In the genomic region with DNA sequence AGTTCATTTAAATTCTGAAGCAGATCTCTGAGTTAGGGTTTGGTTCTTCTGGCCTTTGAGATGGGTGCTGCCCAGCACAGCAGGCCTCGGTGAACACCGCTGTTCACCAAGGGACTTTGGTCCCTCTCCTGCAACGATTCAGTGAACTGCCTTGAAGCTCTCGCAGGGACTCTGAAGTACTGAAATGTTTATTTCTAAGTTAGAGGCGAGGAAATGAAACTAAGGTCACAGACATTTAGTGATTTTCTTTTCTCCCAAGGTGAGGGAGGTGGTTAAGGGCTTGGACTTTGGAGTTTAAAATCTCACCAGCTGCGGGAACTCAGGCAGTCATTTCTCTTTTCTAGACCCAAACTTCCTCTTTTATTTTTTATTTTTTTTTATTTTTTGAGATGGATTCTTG, we compare ENCODE assay signal across 10 cellular contexts. TPM values are rescaled to one million over a fixed set of nuclear protein-coding genes. Genes with fewer than 3 reads are reported as not detected.
A peak's percentile ranks its signal among the peaks of the same experiment; 100 is the strongest.
DNase-seq lines count a peak whose midpoint lies in the region; ATAC-seq and TF ChIP-seq lines count a peak whose summit lies in the region.
"Had no signal": no experiment of that assay in that cellular context is flagged by ENCODE, and none has a peak within 500 bp of the region (broad histone marks: within the 10 kb centered on the region; RNA-seq: fewer than 3 reads in every experiment).

No MANE protein-coding gene starts in this region.

- no peak for TF ChIP-seq CTCF in natural killer cell (IDR thresholded peaks at IDR 0.05)

- H3K4me1 Mint-ChIP-seq in natural killer cell = peaks cover 21 to 30% of the 10 kb centered on the region in 2 donors

- no peaks in the 10 kb centered on the region for H3K27me3 Mint-ChIP-seq in natural killer cell (ENCODE audit: low read depth in 2 of 2)
- H3K27me3 Mint-ChIP-seq: CD8-positive, alpha-beta memory T cell; central memory CD8-positive, alpha-beta T cell had no signal

- peak; percentile 32 for DNase-seq in germinal center (ENCODE audit: low spot score)
- DNase-seq in DMS153 treated with DMSO at 0.1 percent for 48 hours (lab: John Stamatoyannopoulos, UW; ENCODE audit: unreplicated experiment) = no peak
- no peak for DNase-seq in natural killer cell
- no peak for DNase-seq in midbrain (lab: John Stamatoyannopoulos, UW)
- no peak for DNase-seq in DMS153 (lab: John Stamatoyannopoulos, UW)
- DNase-seq: CD8-positive, alpha-beta memory T cell had no signal

- ATAC-seq in GM18505 (IDR thresholded peaks at IDR 0.05; ENCODE audit: unreplicated experiment) (peak; percentile 91), GM21515 (IDR thresholded peaks at IDR 0.05; ENCODE audit: unreplicated experiment) (peak; percentile 86), HG03175 (IDR thresholded peaks at IDR 0.05; ENCODE audit: unreplicated experiment) (peak; percentile 91), natural killer cell (no peak)

- no peak for TF ChIP-seq POLR2A in GM18505 (IDR thresholded peaks at IDR 0.05; ENCODE audit: borderline replicate concordance, extremely low read depth, insufficient read depth, insufficient read length)

- intact Hi-C loops in natural killer cell (cut with micrococcal nuclease) = no loop called here

- H3K9me3 Mint-ChIP-seq in natural killer cell = no peaks in the 10 kb centered on the region
- H3K9me3 Mint-ChIP-seq: CD8-positive, alpha-beta memory T cell; central memory CD8-positive, alpha-beta T cell had no signal

- peak overlapping the region in 1 of 2 donors; percentile 29 for H3K27ac Mint-ChIP-seq in natural killer cell

- H3K4me3 Mint-ChIP-seq in natural killer cell = no peak overlapping the region
- H3K4me3 Mint-ChIP-seq: CD8-positive, alpha-beta memory T cell; central memory CD8-positive, alpha-beta T cell had no signal

- H3K36me3 Mint-ChIP-seq in natural killer cell = no peaks in the 10 kb centered on the region

RNA-seq across cellular contexts. Expression of a gene that starts 26.2 kb away (rescaled TPM):
- total RNA-seq in natural killer cell = 10 to 100 TPM in 2 of 3 donors, 1 to 10 TPM in 1; 8.2 to 14.7 (median 12.2) TPM

Comparison
In these comparisons a context has a peak if more than half of its experiments do, and no peak if none do; other contexts are left out.
1. ATAC-seq: peak in GM18505 (single experiment), GM21515 (single experiment) and HG03175 (single experiment); none in natural killer cell (0 of 3).